In the genomic region with DNA sequence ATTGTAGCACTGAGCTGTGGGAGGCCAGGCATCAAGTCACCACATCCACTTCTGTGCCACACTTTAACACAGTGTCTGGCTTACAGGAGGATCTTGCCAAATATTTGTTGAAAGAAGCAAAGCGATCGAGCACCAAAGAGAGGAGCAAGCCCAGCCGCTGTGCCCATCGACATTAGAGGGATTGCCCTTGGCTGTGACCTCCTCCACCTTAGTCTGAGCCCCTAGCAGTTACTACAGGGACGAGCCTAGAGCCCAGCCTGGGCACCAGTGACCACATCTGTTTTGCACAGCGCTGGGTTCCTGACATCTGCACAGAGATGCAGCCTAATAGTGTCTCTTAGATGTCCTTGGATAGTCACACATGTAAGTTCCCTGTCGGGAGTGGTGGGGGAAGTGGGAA, we compare ENCODE assay signal across 17 cellular contexts. TPM values are rescaled to one million over a fixed set of nuclear protein-coding genes. Genes with fewer than 3 reads are reported as not detected.
DNase-seq lines count a peak whose midpoint lies in the region; ATAC-seq, FAIRE-seq and TF ChIP-seq lines count a peak whose summit lies in the region.
"Had no signal": no experiment of that assay in that cellular context is flagged by ENCODE, and none has a peak within 500 bp of the region (broad histone marks: within the 10 kb centered on the region; RNA-seq: fewer than 3 reads in every experiment).

No MANE protein-coding gene starts in this region.

- no peaks in the 10 kb centered on the region for H3K36me3 ChIP-seq in kidney (ENCODE audit: control insufficient read depth in 1 of 2, insufficient read depth in 2 of 2, low read length in 2 of 2)
- H3K36me3 ChIP-seq: BLaER1 had no signal

- DNase-seq in Right ventricle myocardium superior, result peak; percentile 22
- DNase-seq in right cardiac atrium, result no peak
- no peak for DNase-seq in WTC11 (ENCODE audit: low spot score)
- peak; percentile 29 for DNase-seq in kidney
- no peak for DNase-seq in OCI-M1 (lab: John Stamatoyannopoulos, UW)
- DNase-seq: 8988T; AML-193; Caco-2; CD8-positive, alpha-beta memory T cell; DMS53; IMR-90; KG1 had no signal

- POLR2A ChIA-PET in WTC11 (lab: Charles Lee), result no interaction called here

- no peak overlapping the region for H3K4me3 Mint-ChIP-seq in WTC11
- H3K4me3 Mint-ChIP-seq: CD8-positive, alpha-beta memory T cell had no signal

- no peak for ATAC-seq in Right ventricle myocardium superior (ENCODE audit: poor library complexity)
- no peak for ATAC-seq in right cardiac atrium
- no peak for ATAC-seq in WTC11
- no peak for ATAC-seq in GM18519 (IDR thresholded peaks at IDR 0.05; ENCODE audit: low FRiP score, unreplicated experiment)
- ATAC-seq in GM18909 (IDR thresholded peaks at IDR 0.05; ENCODE audit: poor library complexity, unreplicated experiment), result no peak
- ATAC-seq: GM12878 had no signal

- H3K4me1 Mint-ChIP-seq in WTC11, result peaks cover 42% of the 10 kb centered on the region
- H3K4me1 Mint-ChIP-seq: CD8-positive, alpha-beta memory T cell had no signal

- CTCF ChIA-PET in WTC11 (lab: Charles Lee), result no interaction called here

- H3K36me3 Mint-ChIP-seq in WTC11, result peaks cover 8% of the 10 kb centered on the region; the same call in 1 of the 2 replicates
- H3K36me3 Mint-ChIP-seq: CD8-positive, alpha-beta memory T cell had no signal

- 85% methylated on average over 7 of the region's 7 CpGs for WGBS in right cardiac atrium

- H3K27ac ChIP-seq in right cardiac atrium (ENCODE audit: low read length), result no peak overlapping the region
- no peak overlapping the region for H3K27ac ChIP-seq in kidney (ENCODE audit: low read depth in 2 of 2, low read length in 2 of 2)
- H3K27ac ChIP-seq: BLaER1 had no signal

- no peaks in the 10 kb centered on the region for H3K27me3 ChIP-seq in right cardiac atrium (ENCODE audit: control insufficient read depth, insufficient read depth)
- H3K27me3 ChIP-seq: BLaER1 had no signal

- no peak overlapping the region for H3K4me3 ChIP-seq in right cardiac atrium (ENCODE audit: low read length)
- H3K4me3 ChIP-seq in kidney (ENCODE audit: low read length in 2 of 2), result no peak overlapping the region
- H3K4me3 ChIP-seq: BLaER1, GM12878 had no signal

- no peak for FAIRE-seq in kidney (lab: Jason Lieb, UNC)
- FAIRE-seq: GM12878, H54 had no signal

- no peaks in the 10 kb centered on the region for H3K9me3 ChIP-seq in right cardiac atrium (ENCODE audit: control insufficient read depth, low read length)
- H3K9me3 ChIP-seq in kidney (ENCODE audit: control insufficient read depth in 1 of 2, low read length in 2 of 2), result no peaks in the 10 kb centered on the region
- H3K9me3 ChIP-seq: BLaER1, Caco-2 had no signal

- no peaks in the 10 kb centered on the region; the same call in 1 of the 2 replicates for H3K27me3 Mint-ChIP-seq in WTC11 (ENCODE audit: low read depth)

- H3K9me3 Mint-ChIP-seq in WTC11, result peaks cover 10% of the 10 kb centered on the region

- no peak for TF ChIP-seq CTCF in WTC11 (IDR thresholded peaks at IDR 0.05)
- TF ChIP-seq CTCF in kidney (IDR thresholded peaks at IDR 0.05; ENCODE audit: borderline replicate concordance, extremely low read depth, insufficient read depth), result no peak

- H3K9ac ChIP-seq in kidney (ENCODE audit: low read length in 2 of 2), result no peak overlapping the region
- H3K9ac ChIP-seq: BLaER1 had no signal

- H3K4me1 ChIP-seq in right cardiac atrium (ENCODE audit: control insufficient read depth, insufficient read depth, low read length), result peaks cover 3% of the 10 kb centered on the region
- no peaks in the 10 kb centered on the region for H3K4me1 ChIP-seq in kidney (ENCODE audit: control insufficient read depth in 1 of 2, insufficient read depth in 1 of 2, low read depth in 1 of 2, low read length in 2 of 2)

- intact Hi-C loops in Right ventricle myocardium superior (cut with DNase I) (no loop called here), right cardiac atrium (cut with DNase I) (no loop called here), kidney (cut with DNase I) (no loop called here)

- peak overlapping the region; percentile 4; the same call in 1 of the 2 replicates for H3K27ac Mint-ChIP-seq in WTC11

TF ChIP-seq in WTC11, 78 proteins besides CTCF, POLR2A, EP300 and RAD21 (continues in another document):
- TF ChIP-seq ZNF263 (CRISPR knock-in tag; IDR thresholded peaks at IDR 0.05; ENCODE audit: low read depth), result no peak
- no peak for TF ChIP-seq PRDM15 (CRISPR knock-in tag; IDR thresholded peaks at IDR 0.05)
- TF ChIP-seq NR3C1 (CRISPR knock-in tag; conservative IDR thresholded peaks at IDR 0.05; ENCODE audit: low read depth), result no peak
- no peak for TF ChIP-seq OVOL2 (CRISPR knock-in tag; IDR thresholded peaks at IDR 0.05; ENCODE audit: borderline replicate concordance)
- TF ChIP-seq PRRX2 (CRISPR knock-in tag; IDR thresholded peaks at IDR 0.05), result no peak
- no peak for TF ChIP-seq PREB (CRISPR knock-in tag; IDR thresholded peaks at IDR 0.05; ENCODE audit: borderline replicate concordance)
- TF ChIP-seq USF1 (CRISPR knock-in tag; IDR thresholded peaks at IDR 0.05), result no peak
- TF ChIP-seq USF2 (CRISPR knock-in tag; IDR thresholded peaks at IDR 0.05), result no peak
- TF ChIP-seq SMAD4 (CRISPR knock-in tag; IDR thresholded peaks at IDR 0.05), result no peak
- no peak for TF ChIP-seq GTF2I (CRISPR knock-in tag; conservative IDR thresholded peaks at IDR 0.05)
- no peak for TF ChIP-seq ELF4 (CRISPR knock-in tag; IDR thresholded peaks at IDR 0.05; ENCODE audit: low read depth)
- no peak for TF ChIP-seq ATF1 (CRISPR knock-in tag; IDR thresholded peaks at IDR 0.05)
- no peak for TF ChIP-seq NFYB (CRISPR knock-in tag; conservative IDR thresholded peaks at IDR 0.05; ENCODE audit: low read depth)
- TF ChIP-seq ZNF121 (CRISPR knock-in tag; IDR thresholded peaks at IDR 0.05), result no peak
- no peak for TF ChIP-seq TP53 (CRISPR knock-in tag; IDR thresholded peaks at IDR 0.05)
- TF ChIP-seq CREM (CRISPR knock-in tag; IDR thresholded peaks at IDR 0.05), result no peak
- no peak for TF ChIP-seq FOXP1 (CRISPR knock-in tag; IDR thresholded peaks at IDR 0.05; ENCODE audit: borderline replicate concordance)

RNA-seq across cellular contexts. Expression of gene GRIK4, which starts 17.7 kb away (rescaled TPM):
- total RNA-seq in Right ventricle myocardium superior (0.11 TPM), right cardiac atrium (1 to 10 TPM in 2 of 4 donors, under 1 TPM in 1, not detected in 1; 0.59 to 3.4 (median 1.0) TPM), WTC11 (2021) (2.9 to 3.6 TPM (median 3.3 TPM) in 3 replicates), kidney (0.25 TPM)
- polyA plus RNA-seq in right cardiac atrium (0.32 TPM), kidney (ENCODE audit: insufficient read depth, low read depth, low replicate concordance) (not detected)
- polyA plus RNA-seq: CD8-positive, alpha-beta memory T cell had no signal

Comparison
In these comparisons a context has a peak if more than half of its experiments do, and no peak if none do; other contexts are left out.
1. DNase-seq: peak in Right ventricle myocardium superior (single experiment) and kidney (single experiment); none in right cardiac atrium (0 of 3), WTC11 (single experiment) and OCI-M1 (single experiment).